In the genomic region with DNA sequence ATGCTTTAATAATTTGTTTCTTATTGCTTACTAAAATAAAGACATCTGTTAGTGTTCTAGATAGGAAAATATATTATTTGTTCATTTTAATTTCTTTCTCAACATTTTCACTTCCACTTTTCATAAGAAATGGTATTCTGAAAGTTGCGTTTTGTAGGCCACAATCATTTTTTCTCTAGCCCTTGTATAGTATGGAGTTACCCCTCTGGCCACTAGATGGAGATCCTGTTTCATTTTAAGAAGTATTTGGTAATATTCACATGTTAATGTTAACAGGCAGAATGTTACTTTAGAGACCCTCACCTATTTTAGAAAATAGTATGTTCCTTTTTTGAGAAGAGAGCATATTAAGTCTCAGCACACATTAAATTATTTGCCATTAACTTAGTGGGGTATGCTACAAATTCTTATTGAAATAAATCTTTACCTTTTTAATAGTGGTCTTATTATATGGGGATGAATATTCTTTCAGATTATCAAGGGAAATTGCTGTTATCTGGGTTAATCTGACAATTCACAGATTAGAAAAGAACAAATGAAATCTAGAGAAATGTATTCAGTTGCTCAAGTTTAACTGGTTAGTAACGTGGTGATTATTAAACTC, we compare ENCODE assay signal across 8 cellular contexts.
A peak's percentile ranks its signal among the peaks of the same experiment; 100 is the strongest.
DNase-seq lines count a peak whose midpoint lies in the region; ATAC-seq and TF ChIP-seq lines count a peak whose summit lies in the region.

No MANE protein-coding gene starts in this region.

- no peaks in the 10 kb centered on the region for H3K27me3 Mint-ChIP-seq in CD4-positive, alpha-beta memory T cell

- H3K36me3 ChIP-seq in CD4-positive, alpha-beta memory T cell (ENCODE audit: insufficient read depth, low read length): peaks cover 11% of the 10 kb centered on the region
- H3K36me3 ChIP-seq in liver (ENCODE audit: control insufficient read depth in 4 of 4, insufficient read depth in 3 of 4, low read depth in 1 of 4, low read length in 3 of 4): peaks cover 0 to 13% (median 4%) of the 10 kb centered on the region in 4 donors

- intact Hi-C loops in CD4-positive, alpha-beta memory T cell (cut with micrococcal nuclease): loop anchor here (5.0 kb wide), 2 partner anchors 38 to 1028 kb away; no protein-coding TSS in a partner anchor

- no peaks in the 10 kb centered on the region for H3K27me3 ChIP-seq in CD4-positive, alpha-beta memory T cell (ENCODE audit: insufficient read depth, low read length)
- no peaks in the 10 kb centered on the region for H3K27me3 ChIP-seq in liver (ENCODE audit: control insufficient read depth in 4 of 4, insufficient read depth in 4 of 4, low read length in 3 of 4)

- H3K4me3 ChIP-seq in CD4-positive, alpha-beta memory T cell (ENCODE audit: low read length in 2 of 2): no peak overlapping the region
- H3K4me3 ChIP-seq in cardiac fibroblast (replicated peaks in 1 of 2; ENCODE audit: low read depth in 2 of 2, low read length in 2 of 2) (no peak overlapping the region), liver (ENCODE audit: low read depth in 1 of 3, low read length in 3 of 3) (no peak overlapping the region)

- peak; percentile 95 for ATAC-seq in GM18868 (IDR thresholded peaks at IDR 0.05; ENCODE audit: unreplicated experiment)
- peak; percentile 69 for ATAC-seq in HG03103 (IDR thresholded peaks at IDR 0.05; ENCODE audit: low read depth, unreplicated experiment)
- no peak for ATAC-seq in GM18858 (IDR thresholded peaks at IDR 0.05; ENCODE audit: unreplicated experiment)

- no peaks in the 10 kb centered on the region for H3K9me3 Mint-ChIP-seq in CD4-positive, alpha-beta memory T cell

- POLR2A ChIA-PET in CD4-positive, alpha-beta memory T cell (lab: Charles Lee; ENCODE audit: partially characterized antibody): no interaction called here

- H3K36me3 Mint-ChIP-seq in CD4-positive, alpha-beta memory T cell: peaks cover 10 to 34% of the 10 kb centered on the region in 2 donors

- H3K4me1 ChIP-seq in CD4-positive, alpha-beta memory T cell (ENCODE audit: insufficient read depth, low read length): no peaks in the 10 kb centered on the region
- H3K4me1 ChIP-seq in liver (ENCODE audit: control insufficient read depth in 4 of 4, insufficient read depth in 4 of 4, low read length in 3 of 4): peaks cover 0 to 9% (median 3%) of the 10 kb centered on the region in 4 donors

- no peaks in the 10 kb centered on the region for H3K9me3 ChIP-seq in CD4-positive, alpha-beta memory T cell (ENCODE audit: control insufficient read depth in 1 of 2, low read length in 2 of 2)
- H3K9me3 ChIP-seq in liver (ENCODE audit: control insufficient read depth in 4 of 4, low read length in 3 of 4): no peaks in the 10 kb centered on the region

- peak overlapping the region in 1 of 7 donors; percentile 42 for H3K27ac Mint-ChIP-seq in CD4-positive, alpha-beta memory T cell

- peaks cover 0 to 2% (median 0%) of the 10 kb centered on the region in 4 donors for H3K4me1 Mint-ChIP-seq in CD4-positive, alpha-beta memory T cell

- WGBS in liver: 64% methylated on average over 2 of the region's 2 CpGs

- TF ChIP-seq CTCF in cardiac fibroblast (IDR thresholded peaks at IDR 0.05; ENCODE audit: low read depth, low read length) (peak; percentile 75), liver (IDR thresholded peaks at IDR 0.05; ENCODE audit: low read depth, low read length, missing input control) (peak; percentile 63)

- peak in 4 of 5 donors; percentile 17 to 29 (median 25) for DNase-seq in CD4-positive, alpha-beta memory T cell
- DNase-seq in NCI-H82 treated with DMSO at 0.1 percent for 48 hours (lab: John Stamatoyannopoulos, UW; ENCODE audit: unreplicated experiment): peak; percentile 15
- DNase-seq in cardiac fibroblast (ENCODE audit: low read depth in 2 of 2): peak; percentile 71 to 74
- no peak for DNase-seq in activated T-cell treated with anti-CD3 and anti-CD28 coated beads for 4 hours

- H3K9ac ChIP-seq in liver (ENCODE audit: low read depth in 1 of 2, low read length in 2 of 2): no peak overlapping the region

- CTCF ChIA-PET in CD4-positive, alpha-beta memory T cell (lab: Charles Lee; ENCODE audit: partially characterized antibody): no interaction called here

- no peak overlapping the region for H3K27ac ChIP-seq in CD4-positive, alpha-beta memory T cell (ENCODE audit: low read depth, low read length)
- H3K27ac ChIP-seq in liver (ENCODE audit: low read depth in 1 of 2, low read length in 2 of 2): no peak overlapping the region

- peak; percentile 77 to 81 for TF ChIP-seq RAD21 in liver (IDR thresholded peaks at IDR 0.05)

- H3K4me3 Mint-ChIP-seq in CD4-positive, alpha-beta memory T cell: no peak overlapping the region

TF ChIP-seq in liver, 16 proteins besides CTCF, POLR2A, EP300 and RAD21:
- no peak for TF ChIP-seq NR2F2 (IDR thresholded peaks at IDR 0.05)
TF ChIP-seq in liver: peak in this region for 0.
